In the genomic region with DNA sequence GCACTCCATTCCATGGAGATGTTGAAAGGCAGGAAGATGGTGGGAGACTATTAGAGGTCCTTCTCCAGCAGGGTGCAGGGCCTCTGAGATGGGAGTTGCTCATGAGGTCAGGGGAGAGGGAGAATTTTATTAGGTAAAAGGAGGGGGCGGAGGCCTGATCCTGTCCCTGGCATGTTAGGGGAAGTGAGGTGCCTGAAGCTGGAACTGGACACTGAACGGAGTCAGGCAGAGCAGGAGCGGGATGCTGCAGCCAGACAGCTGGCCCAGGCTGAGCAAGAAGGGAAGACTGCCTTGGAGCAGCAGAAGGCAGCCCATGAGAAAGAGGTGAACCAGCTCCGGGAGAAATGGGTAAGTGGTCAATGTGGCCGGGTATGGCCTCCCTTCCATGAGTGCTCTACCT, we compare ENCODE assay signal across 26 cellular contexts. TPM values are rescaled to one million over a fixed set of nuclear protein-coding genes. Genes with fewer than 3 reads are reported as not detected.
DNase-seq lines count a peak whose midpoint lies in the region; ATAC-seq and TF ChIP-seq lines count a peak whose summit lies in the region.
"Had no signal": no experiment of that assay in that cellular context is flagged by ENCODE, and none has a peak within 500 bp of the region (broad histone marks: within the 10 kb centered on the region; RNA-seq: fewer than 3 reads in every experiment).

No MANE protein-coding gene starts in this region.

- peaks cover 4% of the 10 kb centered on the region for H3K9me3 Mint-ChIP-seq in activated CD4-positive, alpha-beta T cell treated with anti-CD3 and anti-CD28 coated beads, Interleukin-2, amount 10 ng/mL, durations not matched to agents 24 days and 14 days
- H3K9me3 Mint-ChIP-seq in activated CD4-positive, alpha-beta T cell treated with anti-CD3 and anti-CD28 coated beads, Interleukin-2, amount 10 ng/mL, durations not matched to agents 7 days and 5 days = peaks cover 11% of the 10 kb centered on the region
- H3K9me3 Mint-ChIP-seq in IgD-negative memory B cell = no peaks in the 10 kb centered on the region
- peaks cover 1% of the 10 kb centered on the region for H3K9me3 Mint-ChIP-seq in activated naive CD8-positive, alpha-beta T cell treated with anti-CD3 and anti-CD28 coated beads, Interleukin-2, amount 10 ng/mL, durations not matched to agents 7 days and 5 days
- no peaks in the 10 kb centered on the region for H3K9me3 Mint-ChIP-seq in natural killer cell treated with Interleukin-12 subunit alpha and Interleukin-12 subunit beta and Interleukin-15 and Interleukin-18, amount 100 ng/mL, for 72 hours

- CTCF ChIA-PET in activated CD4-positive, alpha-beta T cell treated with anti-CD3 and anti-CD28 coated beads, Interleukin-2, amount 10 ng/mL, durations not matched to agents 7 days and 5 days (lab: Charles Lee) = interaction anchor here (0.6 to 0.9 kb wide), 4 partner anchors 10 to 620 kb away, joined by 3 to 5 read pairs (median 3); no protein-coding TSS in a partner anchor

- peak overlapping the region; percentile 8 for H3K27ac Mint-ChIP-seq in activated CD4-positive, alpha-beta T cell treated with anti-CD3 and anti-CD28 coated beads, Interleukin-2, amount 10 ng/mL, durations not matched to agents 24 days and 14 days
- H3K27ac Mint-ChIP-seq in activated CD4-positive, alpha-beta T cell treated with anti-CD3 and anti-CD28 coated beads, Interleukin-2, amount 10 ng/mL, durations not matched to agents 7 days and 5 days = no peak overlapping the region
- H3K27ac Mint-ChIP-seq in IgD-negative memory B cell = peak overlapping the region in 2 of 3 donors; percentile 55 to 71
- peak overlapping the region; percentile 30 for H3K27ac Mint-ChIP-seq in activated naive CD8-positive, alpha-beta T cell treated with anti-CD3 and anti-CD28 coated beads, Interleukin-2, amount 10 ng/mL, durations not matched to agents 7 days and 5 days
- peak overlapping the region; percentile 20 to 22 for H3K27ac Mint-ChIP-seq in natural killer cell treated with Interleukin-12 subunit alpha and Interleukin-12 subunit beta and Interleukin-15 and Interleukin-18, amount 100 ng/mL, for 72 hours

- no peaks in the 10 kb centered on the region for H3K9me3 ChIP-seq in mucosa of descending colon

- H3K4me1 ChIP-seq in mucosa of descending colon (ENCODE audit: low read depth) = no peaks in the 10 kb centered on the region
- H3K4me1 ChIP-seq: gastroesophageal sphincter, parathyroid adenoma, tibial nerve had no signal

- peaks cover 5% of the 10 kb centered on the region for H3K36me3 ChIP-seq in mucosa of descending colon (ENCODE audit: low read depth)

- DNase-seq in activated CD4-positive, alpha-beta T cell treated with anti-CD3 and anti-CD28 coated beads, Interleukin-2, amount 10 ng/mL, durations not matched to agents 24 days and 14 days = no peak
- no peak for DNase-seq in activated CD4-positive, alpha-beta T cell treated with anti-CD3 and anti-CD28 coated beads, Interleukin-2, amount 10 ng/mL, durations not matched to agents 7 days and 5 days
- no peak for DNase-seq in activated naive CD8-positive, alpha-beta T cell treated with anti-CD3 and anti-CD28 coated beads, Interleukin-2, amount 10 ng/mL, durations not matched to agents 7 days and 5 days
- DNase-seq in natural killer cell treated with Interleukin-12 subunit alpha and Interleukin-12 subunit beta and Interleukin-15 and Interleukin-18, amount 100 ng/mL, for 72 hours (ENCODE audit: low spot score) = no peak
- DNase-seq in activated CD4-positive, CD25-positive, alpha-beta regulatory T cell (lab: John Stamatoyannopoulos, UW) = no peak
- no peak for DNase-seq in mucosa of descending colon
- DNase-seq: 8988T; activated CD8-positive, alpha-beta memory T cell treated with anti-CD3 and anti-CD28 coated beads for 24 hours; GOT3; MM.1S; NCI-H2029 treated with DMSO at 0.1 percent for 48 hours; NCI-H2227 treated with DMSO at 0.1 percent for 48 hours; NCI-H69; small intestine; T-helper 1 cell had no signal

- H3K27me3 Mint-ChIP-seq in activated CD4-positive, alpha-beta T cell treated with anti-CD3 and anti-CD28 coated beads, Interleukin-2, amount 10 ng/mL, durations not matched to agents 24 days and 14 days = no peaks in the 10 kb centered on the region
- H3K27me3 Mint-ChIP-seq in activated CD4-positive, alpha-beta T cell treated with anti-CD3 and anti-CD28 coated beads, Interleukin-2, amount 10 ng/mL, durations not matched to agents 7 days and 5 days = no peaks in the 10 kb centered on the region
- H3K27me3 Mint-ChIP-seq in IgD-negative memory B cell = no peaks in the 10 kb centered on the region
- no peaks in the 10 kb centered on the region for H3K27me3 Mint-ChIP-seq in activated naive CD8-positive, alpha-beta T cell treated with anti-CD3 and anti-CD28 coated beads, Interleukin-2, amount 10 ng/mL, durations not matched to agents 7 days and 5 days
- H3K27me3 Mint-ChIP-seq in natural killer cell treated with Interleukin-12 subunit alpha and Interleukin-12 subunit beta and Interleukin-15 and Interleukin-18, amount 100 ng/mL, for 72 hours = no peaks in the 10 kb centered on the region

- no peak for TF ChIP-seq CTCF in mucosa of descending colon (IDR thresholded peaks at IDR 0.05)

- H3K4me3 Mint-ChIP-seq in activated CD4-positive, alpha-beta T cell treated with anti-CD3 and anti-CD28 coated beads, Interleukin-2, amount 10 ng/mL, durations not matched to agents 24 days and 14 days = no peak overlapping the region
- H3K4me3 Mint-ChIP-seq in activated CD4-positive, alpha-beta T cell treated with anti-CD3 and anti-CD28 coated beads, Interleukin-2, amount 10 ng/mL, durations not matched to agents 7 days and 5 days = no peak overlapping the region
- no peak overlapping the region for H3K4me3 Mint-ChIP-seq in IgD-negative memory B cell
- H3K4me3 Mint-ChIP-seq in activated naive CD8-positive, alpha-beta T cell treated with anti-CD3 and anti-CD28 coated beads, Interleukin-2, amount 10 ng/mL, durations not matched to agents 7 days and 5 days = no peak overlapping the region
- no peak overlapping the region for H3K4me3 Mint-ChIP-seq in natural killer cell treated with Interleukin-12 subunit alpha and Interleukin-12 subunit beta and Interleukin-15 and Interleukin-18, amount 100 ng/mL, for 72 hours

- peaks cover 10% of the 10 kb centered on the region for H3K4me1 Mint-ChIP-seq in activated CD4-positive, alpha-beta T cell treated with anti-CD3 and anti-CD28 coated beads, Interleukin-2, amount 10 ng/mL, durations not matched to agents 24 days and 14 days
- H3K4me1 Mint-ChIP-seq in activated CD4-positive, alpha-beta T cell treated with anti-CD3 and anti-CD28 coated beads, Interleukin-2, amount 10 ng/mL, durations not matched to agents 7 days and 5 days = peaks cover 4% of the 10 kb centered on the region
- H3K4me1 Mint-ChIP-seq in IgD-negative memory B cell = peaks cover 0 to 10% (median 3%) of the 10 kb centered on the region in 3 donors
- H3K4me1 Mint-ChIP-seq in activated naive CD8-positive, alpha-beta T cell treated with anti-CD3 and anti-CD28 coated beads, Interleukin-2, amount 10 ng/mL, durations not matched to agents 7 days and 5 days = peaks cover 3% of the 10 kb centered on the region
- peaks cover 5 to 7% of the 10 kb centered on the region in 2 donors for H3K4me1 Mint-ChIP-seq in natural killer cell treated with Interleukin-12 subunit alpha and Interleukin-12 subunit beta and Interleukin-15 and Interleukin-18, amount 100 ng/mL, for 72 hours (ENCODE audit: low read depth in 2 of 2)

- POLR2A ChIA-PET in activated CD4-positive, alpha-beta T cell treated with anti-CD3 and anti-CD28 coated beads, Interleukin-2, amount 10 ng/mL, durations not matched to agents 7 days and 5 days (lab: Charles Lee) = no interaction called here
- POLR2A ChIA-PET in activated naive CD8-positive, alpha-beta T cell treated with anti-CD3 and anti-CD28 coated beads, Interleukin-2, amount 10 ng/mL, durations not matched to agents 7 days and 5 days (lab: Charles Lee) = interaction anchor here (1.0 to 1.7 kb wide), 3 partner anchors 10 to 17 kb away, joined by 3 to 6 read pairs (median 3); no protein-coding TSS in a partner anchor

- H3K4me3 ChIP-seq in mucosa of descending colon = no peak overlapping the region
- H3K4me3 ChIP-seq: gastroesophageal sphincter, tibial nerve had no signal

- ATAC-seq in activated naive CD8-positive, alpha-beta T cell treated with anti-CD3 and anti-CD28 coated beads, Interleukin-2, amount 10 ng/mL, durations not matched to agents 7 days and 5 days (ENCODE audit: low read depth) = no peak
- ATAC-seq in natural killer cell treated with Interleukin-12 subunit alpha and Interleukin-12 subunit beta and Interleukin-15 and Interleukin-18, amount 100 ng/mL, for 72 hours = no peak
- no peak for ATAC-seq in HG03439 (IDR thresholded peaks at IDR 0.05; ENCODE audit: unreplicated experiment)
- ATAC-seq in mucosa of descending colon = no peak
- ATAC-seq: activated CD4-positive, CD25-positive, alpha-beta regulatory T cell treated with anti-CD3 and anti-CD28 coated beads, Interleukin-2, amount 50 U/mL, for 24 hours; gastroesophageal sphincter; left lobe of liver had no signal

- H3K36me3 Mint-ChIP-seq in activated CD4-positive, alpha-beta T cell treated with anti-CD3 and anti-CD28 coated beads, Interleukin-2, amount 10 ng/mL, durations not matched to agents 24 days and 14 days (ENCODE audit: low read depth) = peaks cover 37% of the 10 kb centered on the region
- H3K36me3 Mint-ChIP-seq in activated CD4-positive, alpha-beta T cell treated with anti-CD3 and anti-CD28 coated beads, Interleukin-2, amount 10 ng/mL, durations not matched to agents 7 days and 5 days (ENCODE audit: low read depth) = peaks cover 28% of the 10 kb centered on the region
- no peaks in the 10 kb centered on the region for H3K36me3 Mint-ChIP-seq in IgD-negative memory B cell
- peaks cover 23% of the 10 kb centered on the region for H3K36me3 Mint-ChIP-seq in activated naive CD8-positive, alpha-beta T cell treated with anti-CD3 and anti-CD28 coated beads, Interleukin-2, amount 10 ng/mL, durations not matched to agents 7 days and 5 days
- peaks cover 19% of the 10 kb centered on the region for H3K36me3 Mint-ChIP-seq in natural killer cell treated with Interleukin-12 subunit alpha and Interleukin-12 subunit beta and Interleukin-15 and Interleukin-18, amount 100 ng/mL, for 72 hours

- intact Hi-C loops in activated CD4-positive, alpha-beta T cell treated with anti-CD3 and anti-CD28 coated beads, Interleukin-2, amount 10 ng/mL, durations not matched to agents 24 days and 14 days (cut with micrococcal nuclease) = no loop called here
- intact Hi-C loops in mucosa of descending colon (cut with DNase I, micrococcal nuclease) = no loop called here

RNA-seq across cellular contexts. Expression of a gene that starts 24.4 kb away (rescaled TPM):
- total RNA-seq in activated CD4-positive, alpha-beta T cell treated with anti-CD3 and anti-CD28 coated beads, Interleukin-2, amount 10 ng/mL, durations not matched to agents 24 days and 14 days = 46.8 and 48.8 TPM in 2 replicates
- total RNA-seq in activated CD4-positive, alpha-beta T cell treated with anti-CD3 and anti-CD28 coated beads, Interleukin-2, amount 10 ng/mL, durations not matched to agents 7 days and 5 days = 10 to 100 TPM; 56.8 to 75.4 TPM
- 23.1 TPM for polyA plus RNA-seq in IgD-negative memory B cell
- total RNA-seq in activated naive CD8-positive, alpha-beta T cell treated with anti-CD3 and anti-CD28 coated beads, Interleukin-2, amount 10 ng/mL, durations not matched to agents 7 days and 5 days = 10 to 100 TPM; 82.9 to 84.5 TPM
- total RNA-seq in natural killer cell treated with Interleukin-12 subunit alpha and Interleukin-12 subunit beta and Interleukin-15 and Interleukin-18, amount 100 ng/mL, for 72 hours = 10 to 100 TPM; 67.5 to 90.0 TPM
- 10 to 100 TPM; 18.1 to 37.8 (median 27.3) TPM for total RNA-seq in mucosa of descending colon

RNA-seq across cellular contexts. Expression of a gene that starts 41.8 kb away (rescaled TPM):
- total RNA-seq in activated CD4-positive, alpha-beta T cell treated with anti-CD3 and anti-CD28 coated beads, Interleukin-2, amount 10 ng/mL, durations not matched to agents 24 days and 14 days = not detected in 2 replicates
- total RNA-seq in activated CD4-positive, alpha-beta T cell treated with anti-CD3 and anti-CD28 coated beads, Interleukin-2, amount 10 ng/mL, durations not matched to agents 7 days and 5 days = not detected
- not detected for polyA plus RNA-seq in IgD-negative memory B cell
- total RNA-seq in activated naive CD8-positive, alpha-beta T cell treated with anti-CD3 and anti-CD28 coated beads, Interleukin-2, amount 10 ng/mL, durations not matched to agents 7 days and 5 days = not detected
- total RNA-seq in natural killer cell treated with Interleukin-12 subunit alpha and Interleukin-12 subunit beta and Interleukin-15 and Interleukin-18, amount 100 ng/mL, for 72 hours = not detected
- 1 to 10 TPM in 1 of 3 donors, under 1 TPM in 1, not detected in 1; 0.24 to 2.3 TPM for total RNA-seq in mucosa of descending colon
- total RNA-seq: dermis microvascular lymphatic vessel endothelial cell, left lobe of liver, SK-MEL-5 had no signal

RNA-seq across cellular contexts. Expression of a gene that starts 49.7 kb away (rescaled TPM):
- total RNA-seq in activated CD4-positive, alpha-beta T cell treated with anti-CD3 and anti-CD28 coated beads, Interleukin-2, amount 10 ng/mL, durations not matched to agents 24 days and 14 days = not detected in 2 replicates
- not detected for total RNA-seq in activated CD4-positive, alpha-beta T cell treated with anti-CD3 and anti-CD28 coated beads, Interleukin-2, amount 10 ng/mL, durations not matched to agents 7 days and 5 days
- not detected for polyA plus RNA-seq in IgD-negative memory B cell
- total RNA-seq in activated naive CD8-positive, alpha-beta T cell treated with anti-CD3 and anti-CD28 coated beads, Interleukin-2, amount 10 ng/mL, durations not matched to agents 7 days and 5 days = not detected
- total RNA-seq in natural killer cell treated with Interleukin-12 subunit alpha and Interleukin-12 subunit beta and Interleukin-15 and Interleukin-18, amount 100 ng/mL, for 72 hours = not detected
- not detected for total RNA-seq in mucosa of descending colon
- total RNA-seq: dermis microvascular lymphatic vessel endothelial cell, fibroblast of lung, gastroesophageal sphincter, left lobe of liver, mesenteric fat pad, SK-MEL-5, tibial nerve had no signal
- polyA plus RNA-seq: fibroblast of lung, small intestine had no signal
